Comparison of ENCODE assay signal across 19 cellular contexts in the genomic region with DNA sequence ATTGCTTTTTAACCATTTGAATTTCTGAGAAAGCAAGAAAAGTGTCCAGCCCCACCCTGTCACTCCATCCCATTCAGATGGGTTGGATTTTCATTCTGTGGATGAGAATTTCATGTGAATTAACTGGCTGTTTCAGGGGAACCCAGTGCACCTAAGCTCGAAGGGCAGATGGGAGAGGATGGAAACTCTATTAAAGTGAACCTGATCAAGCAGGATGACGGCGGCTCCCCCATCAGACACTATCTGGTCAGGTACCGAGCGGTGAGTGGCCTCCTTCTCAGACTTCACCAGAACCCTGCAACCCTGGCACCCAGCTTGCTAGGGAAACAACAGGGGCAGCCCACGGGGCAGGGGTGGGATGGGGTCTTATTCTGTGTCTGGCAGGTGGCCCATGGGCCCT.
"Had no signal": no experiment of that assay in that cellular context is flagged by ENCODE, and none has a peak within 500 bp of the region (broad histone marks: within the 10 kb centered on the region; RNA-seq: fewer than 3 reads in every experiment).

No MANE protein-coding gene starts in this region.

- H3K4me2 ChIP-seq: SK-N-SH had no signal

- ATAC-seq: Panc1 had no signal

- H3K4me3 ChIP-seq: MG63, SJSA1 had no signal

- H3K4me1 ChIP-seq: SJSA1 had no signal

- H3K27ac ChIP-seq: SJSA1 had no signal

- DNase-seq: KBM-7, MG63, NCI-H1092, NCI-H1417 treated with DMSO at 0.1 percent for 48 hours, NCI-H146, NCI-H1694 treated with DMSO at 0.1 percent for 48 hours, NCI-H1930, NCI-H2081, NCI-H2107, NCI-H2227 treated with DMSO at 0.1 percent for 48 hours, NCI-H446, NCI-H510A, NCI-H524 treated with DMSO at 0.1 percent for 48 hours, NCI-H774, SIG-M5, SK-N-SH, SW 1271 had no signal

- H3K9me3 ChIP-seq: MG63, SJSA1, SK-N-SH had no signal

- H3K9me2 ChIP-seq: SK-N-SH had no signal

- H3K36me3 ChIP-seq: MG63, SJSA1 had no signal

- H3K27me3 ChIP-seq: MG63, SJSA1 had no signal
